ENCODE assay signal across 1 cellular context in genomic region chr22:41902932-41903421, GRCh38.
TF ChIP-seq lines count a peak whose summit lies in the region.

No MANE protein-coding gene starts in this region.

TF ChIP-seq in GM12878, 131 proteins besides CTCF, POLR2A, EP300 and RAD21:
- TF ChIP-seq NFYA (IDR thresholded peaks at IDR 0.05; ENCODE audit: borderline replicate concordance, low read depth, low read length), result no peak
- 0 out of 2 replicates have a peak, but pooled peaks have one; percentile 50 for TF ChIP-seq PML (IDR thresholded peaks at IDR 0.05; ENCODE audit: low read length)
